12 cellular contexts compared by ENCODE assay signal in the genomic region with DNA sequence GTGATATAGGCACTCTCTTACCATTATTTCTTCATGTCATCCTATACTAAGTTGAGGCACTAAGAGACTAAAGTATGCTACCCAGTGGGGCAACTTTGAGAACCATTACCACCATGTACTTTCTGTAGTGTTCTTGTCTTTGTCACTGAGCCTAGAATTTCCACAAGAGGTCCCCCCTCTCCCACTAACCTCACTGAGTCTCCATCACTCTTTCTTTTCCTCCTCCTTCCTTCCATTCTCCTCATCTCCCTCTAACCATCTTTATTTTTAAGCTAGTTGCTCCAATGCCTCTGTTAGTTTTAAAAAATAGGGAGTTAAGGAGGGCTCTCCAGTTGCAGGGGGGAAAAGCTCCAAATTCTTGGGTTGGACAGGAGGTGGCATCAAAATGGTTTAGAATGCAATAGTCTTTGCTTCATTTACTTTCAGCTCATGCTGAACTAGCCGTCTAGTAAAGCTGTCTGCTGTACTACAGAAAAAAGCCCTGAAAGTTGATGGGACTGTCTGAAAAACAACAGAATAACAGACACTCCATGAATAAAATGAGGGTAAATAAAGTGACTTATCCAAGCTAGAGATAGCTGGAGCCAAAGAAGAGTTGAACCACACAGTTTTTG.
DNase-seq lines count a peak whose midpoint lies in the region; FAIRE-seq and TF ChIP-seq lines count a peak whose summit lies in the region.
"Had no signal": no experiment of that assay in that cellular context is flagged by ENCODE, and none has a peak within 500 bp of the region (broad histone marks: within the 10 kb centered on the region; RNA-seq: fewer than 3 reads in every experiment).

No MANE protein-coding gene starts in this region.

- no peaks in the 10 kb centered on the region for H3K27me3 ChIP-seq in mammary epithelial cell (ENCODE audit: insufficient read depth, low read length)
- H3K27me3 ChIP-seq: suprapubic skin had no signal

- no peaks in the 10 kb centered on the region for H3K4me1 ChIP-seq in mammary epithelial cell (ENCODE audit: insufficient read depth, low read length)
- H3K4me1 ChIP-seq: suprapubic skin had no signal

- intact Hi-C loops in MCF 10A (cut with micrococcal nuclease) = loop anchor here (1.0 to 2.0 kb wide), 2 partner anchors 266 to 454 kb away; no protein-coding TSS in a partner anchor
- intact Hi-C loops in mammary epithelial cell (cut with micrococcal nuclease) = loop anchor here (1.0 kb wide), 2 partner anchors 266 to 455 kb away; no protein-coding TSS in a partner anchor

- dilution Hi-C loops in mammary epithelial cell (cut with HindIII; ENCODE audit: low sequenced_read_pairs) = no loop called here

- no peak for FAIRE-seq in urothelium cell line (lab: Jason Lieb, UNC)
- FAIRE-seq: TTC549 had no signal

- DNase-seq in MCF 10A (ENCODE audit: unreplicated experiment) (no peak), mammary epithelial cell (no peak), SK-MEL-5 (ENCODE audit: low read depth, low spot score) (peak; percentile 27), globus pallidus (ENCODE audit: low spot score) (peak; percentile 22), type B pancreatic cell (ENCODE audit: extremely low spot score, unreplicated experiment) (no peak), LoVo (ENCODE audit: low spot score) (no peak), urothelium cell line (ENCODE audit: low spot score) (no peak)
- no peak for DNase-seq in activated naive CD4-positive, alpha-beta T cell treated with Interleukin-2 at 50 U/mL for 16 hours
- DNase-seq: naive thymus-derived CD8-positive, alpha-beta T cell had no signal

- no peaks in the 10 kb centered on the region for H3K36me3 Mint-ChIP-seq in MCF 10A (ENCODE audit: insufficient read depth, unreplicated experiment)
- H3K36me3 Mint-ChIP-seq in type B pancreatic cell = no peaks in the 10 kb centered on the region
- H3K36me3 Mint-ChIP-seq: naive thymus-derived CD8-positive, alpha-beta T cell had no signal

- H2AFZ ChIP-seq in mammary epithelial cell (ENCODE audit: low read depth, low read length) = no peak overlapping the region

- CTCF ChIA-PET in MCF 10A (lab: Yijun Ruan, JAX) = interaction anchor here (0.6 to 6.2 kb wide), 13 partner anchors 17 to 591 kb away, joined by 3 to 54 read pairs (median 3); no protein-coding TSS in a partner anchor
- CTCF ChIA-PET in mammary epithelial cell (lab: Charles Lee; ENCODE audit: low non-redundant PET) = interaction anchor here (0.6 to 0.7 kb wide), 2 partner anchors 277 to 1227 kb away, joined by 3 to 5 read pairs; no protein-coding TSS in a partner anchor

- in situ Hi-C loops in mammary epithelial cell (cut with MboI; ENCODE audit: low sequenced_read_pairs in 2 of 2) = loop anchor here (25.0 kb wide), 2 partner anchors 263 to 463 kb away; no protein-coding TSS in a partner anchor
- in situ Hi-C loops in SK-MEL-5 (cut with HindIII; ENCODE audit: low pct_unique_long_range_greater_than_20kb, low sequenced_read_pairs) = no loop called here

- no peaks in the 10 kb centered on the region for H3K79me2 ChIP-seq in mammary epithelial cell (ENCODE audit: insufficient read depth, low read length)

- H3K27me3 Mint-ChIP-seq in MCF 10A (ENCODE audit: insufficient read depth, unreplicated experiment) (no peaks in the 10 kb centered on the region), type B pancreatic cell (peaks cover 33% of the 10 kb centered on the region)

- no peak overlapping the region for H3K4me2 ChIP-seq in mammary epithelial cell (ENCODE audit: insufficient read depth, low read depth, low read length)
- H3K4me2 ChIP-seq: KMS-11 had no signal

- no peak overlapping the region for H3K27ac ChIP-seq in mammary epithelial cell (ENCODE audit: insufficient read depth, low read depth, low read length)
- H3K27ac ChIP-seq: KMS-11, suprapubic skin had no signal

- H3K4me3 Mint-ChIP-seq in MCF 10A (ENCODE audit: unreplicated experiment) = no peak overlapping the region
- no peak overlapping the region for H3K4me3 Mint-ChIP-seq in type B pancreatic cell
- H3K4me3 Mint-ChIP-seq: naive thymus-derived CD8-positive, alpha-beta T cell had no signal

- H3K4me3 ChIP-seq in mammary epithelial cell (replicated peaks in 1 of 3; ENCODE audit: insufficient read depth in 1 of 3, low read depth in 2 of 3, low read length in 3 of 3) = no peak overlapping the region
- H3K4me3 ChIP-seq: suprapubic skin had no signal

- H3K36me3 ChIP-seq in mammary epithelial cell (ENCODE audit: insufficient read depth, low read length) = no peaks in the 10 kb centered on the region
- H3K36me3 ChIP-seq: suprapubic skin had no signal

- H3K27ac Mint-ChIP-seq in MCF 10A (ENCODE audit: low read depth, unreplicated experiment) (no peak overlapping the region), type B pancreatic cell (no peak overlapping the region)
- H3K27ac Mint-ChIP-seq: naive thymus-derived CD8-positive, alpha-beta T cell had no signal

- no peaks in the 10 kb centered on the region for H3K9me3 ChIP-seq in mammary epithelial cell (replicated peaks; ENCODE audit: insufficient read depth, low read length)
- H3K9me3 ChIP-seq: suprapubic skin had no signal

- no peak overlapping the region for H3K9ac ChIP-seq in mammary epithelial cell (ENCODE audit: insufficient read depth, low read length)
- H3K9ac ChIP-seq: KMS-11 had no signal

- BruUV-seq in MCF 10A (replicated peaks; lab: Mats Ljungman, UMichigan) (no TSS peak), mammary epithelial cell (replicated peaks; lab: Mats Ljungman, UMichigan) (no TSS peak)

- H3K9me3 Mint-ChIP-seq in MCF 10A (ENCODE audit: unreplicated experiment) (no peaks in the 10 kb centered on the region), type B pancreatic cell (no peaks in the 10 kb centered on the region)
- H3K9me3 Mint-ChIP-seq: naive thymus-derived CD8-positive, alpha-beta T cell had no signal

- TF ChIP-seq CTCF in MCF 10A (IDR thresholded peaks at IDR 0.05; ENCODE audit: unreplicated experiment) (peak; percentile 17), mammary epithelial cell (conservative IDR thresholded peaks at IDR 0.05 in 1 of 2, IDR thresholded peaks at IDR 0.05 in 1 of 2; ENCODE audit: extremely low read depth in 1 of 2, insufficient read depth in 1 of 2, low read depth in 1 of 2, low read length in 2 of 2) (peak in 1 of 2 donors; percentile 24), type B pancreatic cell (conservative IDR thresholded peaks at IDR 0.05) (peak; percentile 34)

- WGBS in mammary epithelial cell (ENCODE audit: low coverage, missing lambda C conversion rate) = 56% methylated on average over 1 of the region's 1 CpG

- POLR2A ChIA-PET in MCF 10A (lab: Yijun Ruan, JAX) = interaction anchor here (1.3 kb wide), 1 partner anchor 9 kb away, joined by 3 read pairs; no protein-coding TSS in a partner anchor

- H3K4me1 Mint-ChIP-seq in MCF 10A (ENCODE audit: insufficient read depth, unreplicated experiment) = no peaks in the 10 kb centered on the region
- H3K4me1 Mint-ChIP-seq in type B pancreatic cell (ENCODE audit: unreplicated experiment) = no peaks in the 10 kb centered on the region
- H3K4me1 Mint-ChIP-seq: naive thymus-derived CD8-positive, alpha-beta T cell had no signal

- no peaks in the 10 kb centered on the region for H4K20me1 ChIP-seq in mammary epithelial cell (ENCODE audit: insufficient read depth, low read length)

Comparison
In these comparisons a context has a peak if more than half of its experiments do, and no peak if none do; other contexts are left out.
1. DNase-seq: peak in SK-MEL-5 (single experiment) and globus pallidus (single experiment); none in MCF 10A (single experiment), mammary epithelial cell (single experiment), type B pancreatic cell (single experiment), LoVo (single experiment), activated naive CD4-positive, alpha-beta T cell treated with Interleukin-2 at 50 U/mL for 16 hours (single experiment) and urothelium cell line (single experiment).